28 cellular contexts compared by ENCODE assay signal in genomic region chr5:111375645-111376044, GRCh38.
"Had no signal": no experiment of that assay in that cellular context is flagged by ENCODE, and none has a peak within 500 bp of the region (broad histone marks: within the 10 kb centered on the region; RNA-seq: fewer than 3 reads in every experiment).

No MANE protein-coding gene starts in this region.

- H3K4me1 ChIP-seq: colonic mucosa, esophagus squamous epithelium, gastrocnemius medialis, heart right ventricle, left lung, lower lobe of right lung had no signal

- H3K27ac ChIP-seq: colonic mucosa, epithelial cell of prostate, esophagus squamous epithelium, gastrocnemius medialis, heart right ventricle, left lung, lower lobe of right lung had no signal

- FAIRE-seq: endometrium, islet of Langerhans, keratinocyte had no signal

- H3K4me3 ChIP-seq: colonic mucosa, esophagus squamous epithelium, gastrocnemius medialis, heart right ventricle, left lung, lower lobe of right lung, mucosa of descending colon had no signal

- H3K4me1 Mint-ChIP-seq: mesothelial cell of epicardium, naive B cell had no signal

- H3K27me3 ChIP-seq: colonic mucosa, esophagus squamous epithelium, gastrocnemius medialis, heart right ventricle, left lung had no signal

- H3K36me3 ChIP-seq: colonic mucosa, esophagus squamous epithelium, gastrocnemius medialis, heart right ventricle, left lung, lower lobe of right lung had no signal

- ATAC-seq: effector memory CD8-positive, alpha-beta T cell; esophagus mucosa; gastrocnemius medialis; heart right ventricle; left cardiac atrium; left lung; left ventricle myocardium superior; lower lobe of right lung; mucosa of descending colon had no signal

- H3K27me3 Mint-ChIP-seq: dendritic cell treated with granulocyte-macrophage colony-stimulating factor and Interleukin-4, amounts not matched to agents 40 ng/mL and 50 ng/mL, for 4 days; effector memory CD8-positive, alpha-beta T cell had no signal

- H3K4me3 Mint-ChIP-seq: dendritic cell treated with granulocyte-macrophage colony-stimulating factor and Interleukin-4, amounts not matched to agents 40 ng/mL and 50 ng/mL, for 4 days; effector memory CD8-positive, alpha-beta T cell; endodermal cell; mesothelial cell of epicardium; naive B cell had no signal

- H3K27ac Mint-ChIP-seq: dendritic cell treated with granulocyte-macrophage colony-stimulating factor and Interleukin-4, amounts not matched to agents 40 ng/mL and 50 ng/mL, for 4 days; effector memory CD8-positive, alpha-beta T cell; endodermal cell; mesothelial cell of epicardium; naive B cell had no signal

- H3K9me3 Mint-ChIP-seq: effector memory CD8-positive, alpha-beta T cell; endodermal cell had no signal

- DNase-seq: colonic mucosa; cortex of kidney; effector CD8-positive, alpha-beta T cell; effector memory CD8-positive, alpha-beta T cell; endodermal cell; erythroblast; esophagus squamous epithelium; foreskin fibroblast; foreskin melanocyte; gastrocnemius medialis; glutamatergic neuron; head of caudate nucleus; heart right ventricle; hippocampal formation; left cardiac atrium; left lung; left ventricle myocardium superior; lower lobe of right lung; mesenchymal stem cell; mucosa of descending colon; naive B cell had no signal

- H3K9me3 ChIP-seq: colonic mucosa, esophagus squamous epithelium, gastrocnemius medialis, heart right ventricle, left lung, lower lobe of right lung, mucosa of descending colon had no signal
